ENCODE assay signal across 1 cellular context in the genomic region with DNA sequence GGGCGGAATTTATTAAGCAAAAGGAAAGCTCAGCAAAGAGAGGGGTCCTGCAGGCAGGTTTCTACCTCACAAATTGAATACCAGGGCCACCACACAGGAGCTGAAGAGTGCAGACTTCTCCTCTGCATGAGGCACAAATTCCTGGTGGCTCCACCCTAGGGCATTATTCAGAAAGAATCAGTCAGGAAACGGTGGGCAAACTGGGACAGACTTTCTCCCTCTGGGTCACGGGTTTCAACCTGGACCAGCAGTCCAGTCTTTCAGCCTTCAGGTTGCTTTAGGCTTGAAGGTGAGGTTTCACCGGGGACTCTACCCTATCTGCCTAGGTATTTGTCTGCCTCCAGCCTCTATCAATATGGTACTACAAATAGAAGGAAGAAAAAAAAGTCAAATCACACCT.
TF ChIP-seq lines count a peak whose summit lies in the region.

No MANE protein-coding gene starts in this region.

TF ChIP-seq in endothelial cell of umbilical vein, 7 proteins besides CTCF, POLR2A, EP300 and RAD21:
- TF ChIP-seq JUN (IDR thresholded peaks at IDR 0.05; ENCODE audit: borderline replicate concordance, insufficient read depth, insufficient read length, low read depth) (no peak), FOS (IDR thresholded peaks at IDR 0.05; ENCODE audit: borderline replicate concordance, insufficient read depth, low read length) (no peak), MAX (IDR thresholded peaks at IDR 0.05; ENCODE audit: insufficient read depth, insufficient read length) (no peak)
